8 cellular contexts compared by ENCODE assay signal in genomic region chr1:209784276-209785169, GRCh38.
DNase-seq lines count a peak whose midpoint lies in the region; ATAC-seq lines count a peak whose summit lies in the region.

Gene C1orf74, minus strand, starts transcription at chr1:209784559. Its CDS starts 925 bp downstream, at chr1:209783634.

- H3K27ac Mint-ChIP-seq in activated naive CD4-positive, alpha-beta T cell treated with anti-CD3 and anti-CD28 coated beads, Interleukin-2, amount 50 U/mL, for 24 hours = peak within 1 kb of the TSS; percentile 100

- peaks cover 10% of the 10 kb centered on the region; the same call in 1 of the 2 replicates for H3K36me3 ChIP-seq in SK-N-MC (ENCODE audit: insufficient read depth, low read length)

- H3K4me1 Mint-ChIP-seq in activated naive CD4-positive, alpha-beta T cell treated with anti-CD3 and anti-CD28 coated beads, Interleukin-2, amount 50 U/mL, for 24 hours = peaks cover 31% of the 10 kb centered on the region

- peak within 1 kb of the TSS; percentile 99 for H3K4me3 Mint-ChIP-seq in activated naive CD4-positive, alpha-beta T cell treated with anti-CD3 and anti-CD28 coated beads, Interleukin-2, amount 50 U/mL, for 24 hours

- peak within 1 kb of the TSS; percentile 88 for H3K27ac ChIP-seq in SK-N-MC

- peak; percentile 99 for ATAC-seq in HG02588 (IDR thresholded peaks at IDR 0.05; ENCODE audit: unreplicated experiment)

- peaks cover 2% of the 10 kb centered on the region for H3K27me3 Mint-ChIP-seq in activated naive CD4-positive, alpha-beta T cell treated with anti-CD3 and anti-CD28 coated beads, Interleukin-2, amount 50 U/mL, for 24 hours

- H3K4me3 ChIP-seq in GM08714 (ENCODE audit: low read length) (peak within 1 kb of the TSS; percentile 97), SK-N-MC (peak within 1 kb of the TSS; percentile 99)

- H3K9me3 Mint-ChIP-seq in activated naive CD4-positive, alpha-beta T cell treated with anti-CD3 and anti-CD28 coated beads, Interleukin-2, amount 50 U/mL, for 24 hours = no peaks in the 10 kb centered on the region

- peak within 1 kb of the TSS; percentile 99 for H3K9ac ChIP-seq in SK-N-MC (ENCODE audit: insufficient read length)

- peaks cover 5% of the 10 kb centered on the region; the same call in 1 of the 2 replicates for H3K9me3 ChIP-seq in SK-N-MC (ENCODE audit: low read depth, low read length)

- DNase-seq in NCI-H1048 (lab: John Stamatoyannopoulos, UW) (peak; percentile 99), SK-N-MC (ENCODE audit: low read depth, low spot score) (peak; percentile 81), globus pallidus (ENCODE audit: low spot score) (peak; percentile 97), non-pigmented ciliary epithelial cell (ENCODE audit: low read depth) (peak; percentile 81), superior temporal gyrus (ENCODE audit: extremely low spot score) (peak; percentile 99)

- peaks cover 10% of the 10 kb centered on the region for H3K36me3 Mint-ChIP-seq in activated naive CD4-positive, alpha-beta T cell treated with anti-CD3 and anti-CD28 coated beads, Interleukin-2, amount 50 U/mL, for 24 hours

Comparison
In these comparisons a context has a peak if more than half of its experiments do, and no peak if none do; other contexts are left out.
1. Peak in every context shown above with its lines: DNase-seq, ATAC-seq, H3K4me3 ChIP-seq and H3K27ac ChIP-seq.